In the genomic region with DNA sequence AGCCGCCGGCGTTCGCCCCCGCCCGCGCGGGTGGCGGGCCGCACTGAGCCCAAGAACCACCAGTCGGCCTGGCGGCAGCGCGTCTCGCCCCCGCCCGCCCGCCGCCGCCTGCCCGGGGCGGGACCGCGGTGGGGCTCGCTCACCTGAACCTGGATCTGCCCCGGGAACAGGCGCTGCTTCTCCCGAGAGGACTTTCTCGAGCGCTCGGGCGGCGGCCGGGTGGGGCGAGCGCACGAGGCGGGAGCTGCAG, we compare ENCODE assay signal across 8 cellular contexts. TPM values are rescaled to one million over a fixed set of nuclear protein-coding genes. Genes with fewer than 3 reads are reported as not detected.
DNase-seq lines count a peak whose midpoint lies in the region; ATAC-seq and TF ChIP-seq lines count a peak whose summit lies in the region.

No MANE protein-coding gene starts in this region.

- intact Hi-C loops in left cardiac atrium (cut with DNase I) = loop anchor here (5.0 to 10.0 kb wide), 5 partner anchors 50 to 80 kb away; no protein-coding TSS in a partner anchor

- H3K9me3 Mint-ChIP-seq in T-helper 2 cell treated with Interferon-gamma antibody and Interleukin-4, amounts not matched to agents 5 μg/mL and 100 μg/mL, for 36 hours = no peaks in the 10 kb centered on the region

- DNase-seq in T-helper 2 cell treated with Interferon-gamma antibody and Interleukin-4, amounts not matched to agents 5 μg/mL and 100 μg/mL, for 36 hours (ENCODE audit: low spot score) = no peak
- no peak for DNase-seq in T-helper 2 cell
- no peak for DNase-seq in left cardiac atrium
- no peak for DNase-seq in smooth muscle cell (lab: John Stamatoyannopoulos, UW; ENCODE audit: unreplicated experiment)
- no peak for DNase-seq in cerebellum (ENCODE audit: low spot score)
- no peak for DNase-seq in NCI-H510A (lab: John Stamatoyannopoulos, UW)
- DNase-seq in DMS79 (lab: John Stamatoyannopoulos, UW) = no peak

- H3K79me2 ChIP-seq in SU-DHL-6 (ENCODE audit: insufficient read depth, low read length) = peaks cover 59% of the 10 kb centered on the region
- H3K79me2 ChIP-seq in smooth muscle cell (ENCODE audit: low read depth) = peaks cover 62% of the 10 kb centered on the region

- H3K27me3 ChIP-seq in SU-DHL-6 (ENCODE audit: low read length) (no peaks in the 10 kb centered on the region), smooth muscle cell (ENCODE audit: low read depth) (no peaks in the 10 kb centered on the region)

- TF ChIP-seq CTCF in SU-DHL-6 (IDR thresholded peaks at IDR 0.05; ENCODE audit: insufficient read depth, low read length, poor library complexity, severe bottlenecking) = no peak
- TF ChIP-seq CTCF in smooth muscle cell (IDR thresholded peaks at IDR 0.05; ENCODE audit: borderline replicate concordance, insufficient read depth, poor library complexity, severe bottlenecking) = no peak

- H2AFZ ChIP-seq in SU-DHL-6 (ENCODE audit: low read depth, low read length, severe bottlenecking) (no peak overlapping the region), smooth muscle cell (ENCODE audit: low read depth) (no peak overlapping the region)

- H4K20me1 ChIP-seq in SU-DHL-6 (ENCODE audit: low read depth, low read length) (no peaks in the 10 kb centered on the region), smooth muscle cell (ENCODE audit: low read depth) (peaks cover 47% of the 10 kb centered on the region)

- H3F3A ChIP-seq in SU-DHL-6 (ENCODE audit: insufficient read depth) (peaks cover 25% of the 10 kb centered on the region), smooth muscle cell (ENCODE audit: low read depth) (peaks cover 23% of the 10 kb centered on the region)

- WGBS in smooth muscle cell (ENCODE audit: low lambda C conversion rate) = 0% methylated on average over 7 of the region's 38 CpGs

- no peaks in the 10 kb centered on the region for H3K27me3 Mint-ChIP-seq in T-helper 2 cell treated with Interferon-gamma antibody and Interleukin-4, amounts not matched to agents 5 μg/mL and 100 μg/mL, for 36 hours (ENCODE audit: low read depth)

- H3K9me3 ChIP-seq in SU-DHL-6 (ENCODE audit: insufficient read depth, low read length) = no peaks in the 10 kb centered on the region
- no peaks in the 10 kb centered on the region for H3K9me3 ChIP-seq in smooth muscle cell (replicated peaks; ENCODE audit: low read depth)

- H3K9me2 ChIP-seq in SU-DHL-6 (replicated peaks; ENCODE audit: insufficient read depth, low read length) = no peaks in the 10 kb centered on the region

- peak overlapping the region; percentile 87 for H3K4me3 Mint-ChIP-seq in T-helper 2 cell treated with Interferon-gamma antibody and Interleukin-4, amounts not matched to agents 5 μg/mL and 100 μg/mL, for 36 hours

- peak overlapping the region; percentile 90 for H3K27ac ChIP-seq in SU-DHL-6 (ENCODE audit: low read depth, low read length)
- H3K27ac ChIP-seq in smooth muscle cell (ENCODE audit: low read depth) = peak overlapping the region; percentile 85

- peak overlapping the region; percentile 95 for H3K4me3 ChIP-seq in SU-DHL-6 (ENCODE audit: insufficient read depth, low read length, poor library complexity, severe bottlenecking)
- peak overlapping the region; percentile 86 for H3K4me3 ChIP-seq in smooth muscle cell

- peak overlapping the region; percentile 74 for H3K4me2 ChIP-seq in SU-DHL-6 (ENCODE audit: low read depth, low read length, poor library complexity, severe bottlenecking)
- peak overlapping the region; percentile 89 for H3K4me2 ChIP-seq in smooth muscle cell

- H3K36me3 Mint-ChIP-seq in T-helper 2 cell treated with Interferon-gamma antibody and Interleukin-4, amounts not matched to agents 5 μg/mL and 100 μg/mL, for 36 hours (ENCODE audit: low read depth) = peaks cover 39% of the 10 kb centered on the region

- H3K9ac ChIP-seq in SU-DHL-6 (ENCODE audit: low read length) (peak overlapping the region; percentile 79), smooth muscle cell (ENCODE audit: low read depth) (peak overlapping the region; percentile 79)

- peak overlapping the region; percentile 69 for H3K27ac Mint-ChIP-seq in T-helper 2 cell treated with Interferon-gamma antibody and Interleukin-4, amounts not matched to agents 5 μg/mL and 100 μg/mL, for 36 hours

- peaks cover 34% of the 10 kb centered on the region for H3K4me1 Mint-ChIP-seq in T-helper 2 cell treated with Interferon-gamma antibody and Interleukin-4, amounts not matched to agents 5 μg/mL and 100 μg/mL, for 36 hours (ENCODE audit: low read depth)

- peak; percentile 0 to 1 for ATAC-seq in left cardiac atrium

- peaks cover 12% of the 10 kb centered on the region for H3K4me1 ChIP-seq in smooth muscle cell (ENCODE audit: low read depth)

- no peaks in the 10 kb centered on the region for H3K36me3 ChIP-seq in SU-DHL-6 (ENCODE audit: low read length)
- H3K36me3 ChIP-seq in smooth muscle cell (ENCODE audit: low read depth) = no peaks in the 10 kb centered on the region

RNA-seq across cellular contexts. Expression of a gene that starts 0.2 kb away (rescaled TPM):
- total RNA-seq in left cardiac atrium (100 to 1,000 TPM; 225 to 367 TPM), smooth muscle cell (350 and 378 TPM in 2 replicates), cerebellum (38.6 TPM)
- polyA plus RNA-seq in smooth muscle cell = 361 and 382 TPM in 2 replicates
